ENCODE assay signal across 18 cellular contexts in genomic region chr12:20548592-20548991, GRCh38.
"Had no signal": no experiment of that assay in that cellular context is flagged by ENCODE, and none has a peak within 500 bp of the region (broad histone marks: within the 10 kb centered on the region; RNA-seq: fewer than 3 reads in every experiment).

No MANE protein-coding gene starts in this region.

- H3K4me1 ChIP-seq: adrenal gland, thyroid gland had no signal

- H3K4me3 ChIP-seq: adrenal gland, mucosa of descending colon, SK-N-MC, thyroid gland, vagina had no signal

- H3K27me3 Mint-ChIP-seq: activated CD4-positive, alpha-beta T cell treated with anti-CD3 and anti-CD28 coated beads for 36 hours; activated CD8-positive, alpha-beta T cell treated with anti-CD3 and anti-CD28 coated beads for 36 hours; central memory CD8-positive, alpha-beta T cell; naive thymus-derived CD4-positive, alpha-beta T cell had no signal

- H3K9me3 ChIP-seq: adrenal gland, mucosa of descending colon, thyroid gland, vagina had no signal

- H3K4me1 Mint-ChIP-seq: activated CD4-positive, alpha-beta T cell treated with anti-CD3 and anti-CD28 coated beads for 36 hours; central memory CD8-positive, alpha-beta T cell; naive thymus-derived CD4-positive, alpha-beta T cell had no signal

- H3K27me3 ChIP-seq: adrenal gland, thyroid gland, vagina had no signal

- DNase-seq: activated CD8-positive, alpha-beta T cell treated with anti-CD3 and anti-CD28 coated beads for 36 hours; activated effector memory CD4-positive, alpha-beta T cell treated with Interleukin-2 at 50 U/mL for 16 hours; activated naive CD4-positive, alpha-beta T cell treated with anti-CD3 and anti-CD28 coated beads, Interleukin-2, amount 50 U/mL, for 16 hours; activated T-cell treated with anti-CD3 and anti-CD28 coated beads, Interleukin-2, amount 50 U/mL, for 4 hours; adrenal gland; effector memory CD4-positive, alpha-beta T cell; hippocampal formation; mammary epithelial cell; naive thymus-derived CD4-positive, alpha-beta T cell; T-helper 1 cell had no signal

- H3K27ac ChIP-seq: adrenal gland, epithelial cell of prostate, SK-N-MC, vagina, WERI-Rb-1 had no signal

- H3K4me3 Mint-ChIP-seq: activated CD4-positive, alpha-beta T cell treated with anti-CD3 and anti-CD28 coated beads for 36 hours; activated CD8-positive, alpha-beta T cell treated with anti-CD3 and anti-CD28 coated beads for 36 hours; activated T-cell treated with anti-CD3 and anti-CD28 coated beads, Interleukin-2, amount 50 U/mL, for 4 hours; central memory CD8-positive, alpha-beta T cell; naive thymus-derived CD4-positive, alpha-beta T cell had no signal

- H3K36me3 ChIP-seq: adrenal gland, thyroid gland, vagina, WERI-Rb-1 had no signal

- H3K9me3 Mint-ChIP-seq: activated CD8-positive, alpha-beta T cell treated with anti-CD3 and anti-CD28 coated beads for 36 hours; activated T-cell treated with anti-CD3 and anti-CD28 coated beads, Interleukin-2, amount 50 U/mL, for 4 hours; central memory CD8-positive, alpha-beta T cell had no signal

- H3K36me3 Mint-ChIP-seq: naive thymus-derived CD4-positive, alpha-beta T cell had no signal

- ATAC-seq: activated CD4-positive, alpha-beta T cell treated with anti-CD3 and anti-CD28 coated beads for 36 hours; activated CD8-positive, alpha-beta T cell treated with anti-CD3 and anti-CD28 coated beads for 36 hours; activated T-cell treated with anti-CD3 and anti-CD28 coated beads, Interleukin-2, amount 50 U/mL, for 4 hours; naive thymus-derived CD4-positive, alpha-beta T cell had no signal

- H3K27ac Mint-ChIP-seq: activated CD4-positive, alpha-beta T cell treated with anti-CD3 and anti-CD28 coated beads for 36 hours; activated CD8-positive, alpha-beta T cell treated with anti-CD3 and anti-CD28 coated beads for 36 hours; naive thymus-derived CD4-positive, alpha-beta T cell had no signal
